ENCODE assay signal across 25 cellular contexts in the genomic region with DNA sequence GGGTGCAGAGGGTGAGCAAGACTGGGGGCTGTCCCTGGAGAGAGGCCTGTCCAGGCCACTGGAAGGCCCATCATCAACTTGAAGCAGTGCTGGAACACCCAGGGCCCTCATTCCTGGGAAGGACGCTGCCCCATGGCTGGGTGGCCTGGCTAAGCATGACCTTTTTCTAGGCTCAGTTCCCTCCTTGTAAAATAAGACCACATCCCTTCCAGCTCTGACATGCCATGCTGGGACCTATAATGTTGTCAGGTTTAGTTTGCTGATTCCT.
"Had no signal": no experiment of that assay in that cellular context is flagged by ENCODE, and none has a peak within 500 bp of the region (broad histone marks: within the 10 kb centered on the region; RNA-seq: fewer than 3 reads in every experiment).

No MANE protein-coding gene starts in this region.

- H3K9me3 ChIP-seq: MG63, Peyer's patch, SJSA1 had no signal

- H3K4me1 ChIP-seq: Peyer's patch, SJSA1 had no signal

- H3K27me3 ChIP-seq: MG63, Peyer's patch, SJSA1 had no signal

- H3K27ac ChIP-seq: HL-60, Peyer's patch, SJSA1, SK-N-MC had no signal

- ATAC-seq: PC-3, Right ventricle myocardium inferior had no signal

- H3K4me3 ChIP-seq: MG63, Peyer's patch, SJSA1, SK-N-MC had no signal

- H3K36me3 ChIP-seq: MG63 had no signal

- DNase-seq: IMR-90, Karpas-422, KG1, MG63, NCI-H1092, NCI-H1105 treated with DMSO at 0.1 percent for 48 hours, NCI-H1417 treated with DMSO at 0.1 percent for 48 hours, NCI-H146, NCI-H1694 treated with DMSO at 0.1 percent for 48 hours, NCI-H1930, NCI-H2081, NCI-H2171, NCI-H226, NCI-H446, NCI-H510A, NCI-H524 treated with DMSO at 0.1 percent for 48 hours, NCI-H69, NCI-H774, PC-3, Peyer's patch, SIG-M5 had no signal
